ENCODE assay signal across 1 cellular context in genomic region chr13:59687028-59687427, GRCh38.
TF ChIP-seq lines count a peak whose summit lies in the region.

No MANE protein-coding gene starts in this region.

TF ChIP-seq in GM23338, 12 proteins besides CTCF, POLR2A, EP300 and RAD21 (continued from another document):
- no peak for TF ChIP-seq ZNF462 (CRISPR knock-in tag; IDR thresholded peaks at IDR 0.05)
- no peak for TF ChIP-seq CREB1 (CRISPR knock-in tag; IDR thresholded peaks at IDR 0.05; ENCODE audit: low read depth)
- no peak for TF ChIP-seq JUNB (IDR thresholded peaks at IDR 0.05; ENCODE audit: unreplicated experiment)
